2 cellular contexts compared by ENCODE assay signal in genomic region chr14:56816575-56817391, GRCh38.
TF ChIP-seq lines count a peak whose summit lies in the region.

No MANE protein-coding gene starts in this region.

TF ChIP-seq in GM23338, 12 proteins besides CTCF, POLR2A, EP300 and RAD21:
- TF ChIP-seq, protein P1, sequence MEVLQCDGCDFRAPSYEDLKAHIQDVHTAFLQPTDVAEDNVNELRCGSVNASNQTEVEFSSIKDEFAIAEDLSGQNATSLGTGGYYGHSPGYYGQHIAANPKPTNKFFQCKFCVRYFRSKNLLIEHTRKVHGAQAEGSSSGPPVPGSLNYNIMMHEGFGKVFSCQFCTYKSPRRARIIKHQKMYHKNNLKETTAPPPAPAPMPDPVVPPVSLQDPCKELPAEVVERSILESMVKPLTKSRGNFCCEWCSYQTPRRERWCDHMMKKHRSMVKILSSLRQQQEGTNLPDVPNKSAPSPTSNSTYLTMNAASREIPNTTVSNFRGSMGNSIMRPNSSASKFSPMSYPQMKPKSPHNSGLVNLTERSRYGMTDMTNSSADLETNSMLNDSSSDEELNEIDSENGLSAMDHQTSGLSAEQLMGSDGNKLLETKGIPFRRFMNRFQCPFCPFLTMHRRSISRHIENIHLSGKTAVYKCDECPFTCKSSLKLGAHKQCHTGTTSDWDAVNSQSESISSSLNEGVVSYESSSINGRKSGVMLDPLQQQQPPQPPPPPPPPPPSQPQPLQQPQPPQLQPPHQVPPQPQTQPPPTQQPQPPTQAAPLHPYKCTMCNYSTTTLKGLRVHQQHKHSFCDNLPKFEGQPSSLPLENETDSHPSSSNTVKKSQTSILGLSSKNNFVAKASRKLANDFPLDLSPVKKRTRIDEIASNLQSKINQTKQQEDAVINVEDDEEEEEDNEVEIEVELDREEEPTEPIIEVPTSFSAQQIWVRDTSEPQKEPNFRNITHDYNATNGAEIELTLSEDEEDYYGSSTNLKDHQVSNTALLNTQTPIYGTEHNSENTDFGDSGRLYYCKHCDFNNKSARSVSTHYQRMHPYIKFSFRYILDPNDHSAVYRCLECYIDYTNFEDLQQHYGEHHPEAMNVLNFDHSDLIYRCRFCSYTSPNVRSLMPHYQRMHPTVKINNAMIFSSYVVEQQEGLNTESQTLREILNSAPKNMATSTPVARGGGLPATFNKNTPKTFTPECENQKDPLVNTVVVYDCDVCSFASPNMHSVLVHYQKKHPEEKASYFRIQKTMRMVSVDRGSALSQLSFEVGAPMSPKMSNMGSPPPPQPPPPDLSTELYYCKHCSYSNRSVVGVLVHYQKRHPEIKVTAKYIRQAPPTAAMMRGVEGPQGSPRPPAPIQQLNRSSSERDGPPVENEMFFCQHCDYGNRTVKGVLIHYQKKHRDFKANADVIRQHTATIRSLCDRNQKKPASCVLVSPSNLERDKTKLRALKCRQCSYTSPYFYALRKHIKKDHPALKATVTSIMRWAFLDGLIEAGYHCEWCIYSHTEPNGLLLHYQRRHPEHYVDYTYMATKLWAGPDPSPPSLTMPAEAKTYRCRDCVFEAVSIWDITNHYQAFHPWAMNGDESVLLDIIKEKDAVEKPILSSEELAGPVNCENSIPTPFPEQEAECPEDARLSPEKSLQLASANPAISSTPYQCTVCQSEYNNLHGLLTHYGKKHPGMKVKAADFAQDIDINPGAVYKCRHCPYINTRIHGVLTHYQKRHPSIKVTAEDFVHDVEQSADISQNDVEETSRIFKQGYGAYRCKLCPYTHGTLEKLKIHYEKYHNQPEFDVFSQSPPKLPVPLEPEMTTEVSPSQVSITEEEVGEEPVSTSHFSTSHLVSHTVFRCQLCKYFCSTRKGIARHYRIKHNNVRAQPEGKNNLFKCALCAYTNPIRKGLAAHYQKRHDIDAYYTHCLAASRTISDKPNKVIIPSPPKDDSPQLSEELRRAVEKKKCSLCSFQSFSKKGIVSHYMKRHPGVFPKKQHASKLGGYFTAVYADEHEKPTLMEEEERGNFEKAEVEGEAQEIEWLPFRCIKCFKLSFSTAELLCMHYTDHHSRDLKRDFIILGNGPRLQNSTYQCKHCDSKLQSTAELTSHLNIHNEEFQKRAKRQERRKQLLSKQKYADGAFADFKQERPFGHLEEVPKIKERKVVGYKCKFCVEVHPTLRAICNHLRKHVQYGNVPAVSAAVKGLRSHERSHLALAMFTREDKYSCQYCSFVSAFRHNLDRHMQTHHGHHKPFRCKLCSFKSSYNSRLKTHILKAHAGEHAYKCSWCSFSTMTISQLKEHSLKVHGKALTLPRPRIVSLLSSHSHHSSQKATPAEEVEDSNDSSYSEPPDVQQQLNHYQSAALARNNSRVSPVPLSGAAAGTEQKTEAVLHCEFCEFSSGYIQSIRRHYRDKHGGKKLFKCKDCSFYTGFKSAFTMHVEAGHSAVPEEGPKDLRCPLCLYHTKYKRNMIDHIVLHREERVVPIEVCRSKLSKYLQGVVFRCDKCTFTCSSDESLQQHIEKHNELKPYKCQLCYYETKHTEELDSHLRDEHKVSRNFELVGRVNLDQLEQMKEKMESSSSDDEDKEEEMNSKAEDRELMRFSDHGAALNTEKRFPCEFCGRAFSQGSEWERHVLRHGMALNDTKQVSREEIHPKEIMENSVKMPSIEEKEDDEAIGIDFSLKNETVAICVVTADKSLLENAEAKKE (CRISPR knock-in tag; IDR thresholded peaks at IDR 0.05) = no peak
- TF ChIP-seq CREB1 (CRISPR knock-in tag; IDR thresholded peaks at IDR 0.05; ENCODE audit: low read depth) (no peak), STAT1 (IDR thresholded peaks at IDR 0.05; ENCODE audit: unreplicated experiment) (no peak), ZNF114 (CRISPR knock-in tag; IDR thresholded peaks at IDR 0.05) (no peak), EZH2phosphoT487 (IDR thresholded peaks at IDR 0.05; ENCODE audit: unreplicated experiment) (peak; percentile 75), NANOG (IDR thresholded peaks at IDR 0.05; ENCODE audit: borderline replicate concordance) (no peak), EZH2 (IDR thresholded peaks at IDR 0.05; ENCODE audit: low read depth, unreplicated experiment) (peak; percentile 96), ZNF331 (CRISPR knock-in tag; IDR thresholded peaks at IDR 0.05; ENCODE audit: low read depth) (no peak)
- TF ChIP-seq, protein P2, sequence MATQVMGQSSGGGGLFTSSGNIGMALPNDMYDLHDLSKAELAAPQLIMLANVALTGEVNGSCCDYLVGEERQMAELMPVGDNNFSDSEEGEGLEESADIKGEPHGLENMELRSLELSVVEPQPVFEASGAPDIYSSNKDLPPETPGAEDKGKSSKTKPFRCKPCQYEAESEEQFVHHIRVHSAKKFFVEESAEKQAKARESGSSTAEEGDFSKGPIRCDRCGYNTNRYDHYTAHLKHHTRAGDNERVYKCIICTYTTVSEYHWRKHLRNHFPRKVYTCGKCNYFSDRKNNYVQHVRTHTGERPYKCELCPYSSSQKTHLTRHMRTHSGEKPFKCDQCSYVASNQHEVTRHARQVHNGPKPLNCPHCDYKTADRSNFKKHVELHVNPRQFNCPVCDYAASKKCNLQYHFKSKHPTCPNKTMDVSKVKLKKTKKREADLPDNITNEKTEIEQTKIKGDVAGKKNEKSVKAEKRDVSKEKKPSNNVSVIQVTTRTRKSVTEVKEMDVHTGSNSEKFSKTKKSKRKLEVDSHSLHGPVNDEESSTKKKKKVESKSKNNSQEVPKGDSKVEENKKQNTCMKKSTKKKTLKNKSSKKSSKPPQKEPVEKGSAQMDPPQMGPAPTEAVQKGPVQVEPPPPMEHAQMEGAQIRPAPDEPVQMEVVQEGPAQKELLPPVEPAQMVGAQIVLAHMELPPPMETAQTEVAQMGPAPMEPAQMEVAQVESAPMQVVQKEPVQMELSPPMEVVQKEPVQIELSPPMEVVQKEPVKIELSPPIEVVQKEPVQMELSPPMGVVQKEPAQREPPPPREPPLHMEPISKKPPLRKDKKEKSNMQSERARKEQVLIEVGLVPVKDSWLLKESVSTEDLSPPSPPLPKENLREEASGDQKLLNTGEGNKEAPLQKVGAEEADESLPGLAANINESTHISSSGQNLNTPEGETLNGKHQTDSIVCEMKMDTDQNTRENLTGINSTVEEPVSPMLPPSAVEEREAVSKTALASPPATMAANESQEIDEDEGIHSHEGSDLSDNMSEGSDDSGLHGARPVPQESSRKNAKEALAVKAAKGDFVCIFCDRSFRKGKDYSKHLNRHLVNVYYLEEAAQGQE (IDR thresholded peaks at IDR 0.05; ENCODE audit: unreplicated experiment) = no peak

TF ChIP-seq in endothelial cell of umbilical vein, 7 proteins besides CTCF, POLR2A, EP300 and RAD21:
- TF ChIP-seq EZH2 (IDR thresholded peaks at IDR 0.05; ENCODE audit: borderline replicate concordance, low read depth, low read length, severe bottlenecking) (peak; percentile 36), MYC (IDR thresholded peaks at IDR 0.05; ENCODE audit: low read depth, low read length) (no peak), POLR2AphosphoS5 (IDR thresholded peaks at IDR 0.05; ENCODE audit: insufficient read depth, low read depth, low read length) (no peak), JUN (IDR thresholded peaks at IDR 0.05; ENCODE audit: borderline replicate concordance, insufficient read depth, insufficient read length, low read depth) (no peak)
